Comparison of ENCODE assay signal across 26 cellular contexts in the genomic region with DNA sequence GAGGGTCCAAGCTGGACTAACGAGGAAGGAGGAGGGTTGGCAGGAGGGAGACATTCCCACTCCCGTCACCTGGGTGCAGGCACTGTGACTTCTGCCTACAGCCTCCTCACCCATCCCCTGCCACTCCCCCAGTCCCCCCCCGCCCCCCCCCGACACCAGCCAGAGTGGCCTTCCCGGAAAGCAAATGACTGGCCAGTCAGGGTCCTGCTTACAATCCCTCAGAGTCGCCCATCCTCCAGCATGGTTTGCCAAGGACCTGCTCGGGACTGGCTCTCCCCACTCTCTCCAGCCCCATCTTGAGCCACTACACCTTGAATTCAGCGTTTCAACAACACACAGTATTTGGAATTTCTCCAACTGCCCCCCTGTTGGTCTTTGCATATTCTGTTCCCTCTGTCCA. TPM values are rescaled to one million over a fixed set of nuclear protein-coding genes. Genes with fewer than 3 reads are reported as not detected.
A peak's percentile ranks its signal among the peaks of the same experiment; 100 is the strongest.
DNase-seq lines count a peak whose midpoint lies in the region; ATAC-seq, FAIRE-seq and TF ChIP-seq lines count a peak whose summit lies in the region.
"Had no signal": no experiment of that assay in that cellular context is flagged by ENCODE, and none has a peak within 500 bp of the region (broad histone marks: within the 10 kb centered on the region; RNA-seq: fewer than 3 reads in every experiment).

No MANE protein-coding gene starts in this region.

- H4K5ac ChIP-seq in H9 (ENCODE audit: insufficient read length, low read depth, low read length), result no peak overlapping the region

- intact Hi-C loops in pancreas (cut with DNase I) (no loop called here), prostate gland (cut with DNase I) (no loop called here)

- H3K4me3 Mint-ChIP-seq in H9, result peak overlapping the region; percentile 52 to 75
- peak overlapping the region; percentile 64 for H3K4me3 Mint-ChIP-seq in WTC11
- H3K4me3 Mint-ChIP-seq: activated CD4-positive, alpha-beta T cell treated with anti-CD3 and anti-CD28 coated beads, Interleukin-2, amount 10 ng/mL, durations not matched to agents 7 days and 5 days; CD4-positive, CD25-positive, alpha-beta regulatory T cell; immature natural killer cell; natural killer cell treated with Interleukin-12 subunit alpha and Interleukin-12 subunit beta and Interleukin-15 and Interleukin-18, amount 100 ng/mL, for 72 hours; stimulated activated naive CD8-positive, alpha-beta T cell treated with anti-CD3 and anti-CD28 coated beads, Interleukin-15, amount 100 ng/mL, for 72 hours had no signal

- H4K20me1 ChIP-seq in H9 (ENCODE audit: control insufficient read depth, insufficient read depth, insufficient read length), result no peaks in the 10 kb centered on the region

- TF ChIP-seq POLR2A in prostate gland (IDR thresholded peaks at IDR 0.05), result no peak

- TF ChIP-seq CTCF in H9 (conservative IDR thresholded peaks at IDR 0.05) (no peak), WTC11 (IDR thresholded peaks at IDR 0.05) (no peak), pancreas (IDR thresholded peaks at IDR 0.05) (no peak), prostate gland (IDR thresholded peaks at IDR 0.05) (no peak)

- H3K79me2 ChIP-seq in H9 (ENCODE audit: insufficient read depth, low read length), result no peaks in the 10 kb centered on the region

- H3K4me3 ChIP-seq in iPS-18a (ENCODE audit: low read length) (peak overlapping the region; percentile 49), pancreas (peak overlapping the region; percentile 27 to 64 (median 53)), prostate gland (peak overlapping the region in 1 of 2 donors; percentile 9)
- H3K4me3 ChIP-seq: thyroid gland had no signal

- H3K56ac ChIP-seq in H9 (ENCODE audit: insufficient read length, low read depth, low read length), result no peak overlapping the region

- no peak overlapping the region for H3K27ac ChIP-seq in H9 (ENCODE audit: insufficient read length, low read depth, low read length)
- H3K27ac ChIP-seq in iPS-18a (ENCODE audit: low read length), result no peak overlapping the region
- peak overlapping the region; percentile 63 to 93 (median 83) for H3K27ac ChIP-seq in pancreas
- no peak overlapping the region for H3K27ac ChIP-seq in prostate gland
- H3K27ac ChIP-seq: cardiac muscle cell, KMS-11, left ventricle myocardium inferior, thyroid gland, VCaP had no signal

- H3T11ph ChIP-seq in H9 (ENCODE audit: low read length), result no peak overlapping the region

- H4K91ac ChIP-seq in H9 (ENCODE audit: insufficient read length, low read depth, low read length), result no peak overlapping the region

- no peak overlapping the region for H2AK5ac ChIP-seq in H9 (ENCODE audit: insufficient read length, low read length)

- no peak overlapping the region for H2AFZ ChIP-seq in H9 (ENCODE audit: low read length)

- no peak for FAIRE-seq in pancreas (lab: Jason Lieb, UNC)

- POLR2A ChIA-PET in WTC11 (lab: Charles Lee), result no interaction called here

- H3K4me1 ChIP-seq in H9 (ENCODE audit: insufficient read depth, low read length), result no peaks in the 10 kb centered on the region
- peaks cover 5% of the 10 kb centered on the region for H3K4me1 ChIP-seq in iPS-18a (ENCODE audit: control insufficient read depth, low read depth, low read length)
- no peaks in the 10 kb centered on the region for H3K4me1 ChIP-seq in pancreas
- H3K4me1 ChIP-seq in prostate gland (replicated peaks), result no peaks in the 10 kb centered on the region

- no peak overlapping the region for H3K27ac Mint-ChIP-seq in H9
- no peak overlapping the region for H3K27ac Mint-ChIP-seq in WTC11
- H3K27ac Mint-ChIP-seq: activated CD4-positive, alpha-beta T cell treated with anti-CD3 and anti-CD28 coated beads, Interleukin-2, amount 10 ng/mL, durations not matched to agents 7 days and 5 days; activated T-cell treated with anti-CD3 and anti-CD28 coated beads, Interleukin-2, amount 50 U/mL, for 72 hours; immature natural killer cell; natural killer cell treated with Interleukin-12 subunit alpha and Interleukin-12 subunit beta and Interleukin-15 and Interleukin-18, amount 100 ng/mL, for 72 hours; stimulated activated naive CD8-positive, alpha-beta T cell treated with anti-CD3 and anti-CD28 coated beads, Interleukin-15, amount 100 ng/mL, for 72 hours; T-helper 2 cell treated with Interferon-gamma antibody and Interleukin-4, amounts not matched to agents 5 μg/mL and 100 μg/mL, for 36 hours had no signal

- no peak overlapping the region for H2BK15ac ChIP-seq in H9 (ENCODE audit: low read depth, low read length)

- H3K4me1 Mint-ChIP-seq in H9, result peaks cover 13 to 28% of the 10 kb centered on the region in 2 experiments
- H3K4me1 Mint-ChIP-seq in WTC11, result peaks cover 18% of the 10 kb centered on the region
- H3K4me1 Mint-ChIP-seq: immature natural killer cell; stimulated activated naive CD8-positive, alpha-beta T cell treated with anti-CD3 and anti-CD28 coated beads, Interleukin-15, amount 100 ng/mL, for 72 hours had no signal

- no peak overlapping the region for H2BK12ac ChIP-seq in H9 (ENCODE audit: insufficient read length, low read depth, low read length)

- H3K9ac ChIP-seq in H9 (ENCODE audit: extremely low read depth, insufficient read length, low read length) (no peak overlapping the region), iPS-18a (ENCODE audit: low read length) (no peak overlapping the region)
- H3K9ac ChIP-seq: KMS-11 had no signal

- H3K4ac ChIP-seq in H9 (ENCODE audit: low read depth, low read length), result no peak overlapping the region

- H3K23me2 ChIP-seq in H9 (ENCODE audit: insufficient read length, low read depth, low read length, poor library complexity, severe bottlenecking), result peaks cover 7% of the 10 kb centered on the region

- no peak overlapping the region for H3K18ac ChIP-seq in H9 (ENCODE audit: insufficient read length, low read depth, low read length)

- no peak overlapping the region for H3K23ac ChIP-seq in H9 (ENCODE audit: insufficient read length, low read depth, low read length)

- WGBS in H9 (ENCODE audit: extremely low coverage, insufficient read length, low lambda C conversion rate), result no CpG with 5 or more reads among the region's 8 CpGs
- WGBS in pancreas, 2 donors, result 22 to 24% methylated on average over 5 to 8 of the region's 8 CpGs
- 67% methylated on average over 6 of the region's 8 CpGs for WGBS in prostate gland

- H3K9me3 Mint-ChIP-seq in H9 (no peaks in the 10 kb centered on the region; a peak in 1 of 5 replicates), WTC11 (no peaks in the 10 kb centered on the region)
- H3K9me3 Mint-ChIP-seq: activated CD4-positive, alpha-beta T cell treated with anti-CD3 and anti-CD28 coated beads, Interleukin-2, amount 10 ng/mL, durations not matched to agents 7 days and 5 days; activated T-cell treated with anti-CD3 and anti-CD28 coated beads, Interleukin-2, amount 50 U/mL, for 72 hours; CD4-positive, CD25-positive, alpha-beta regulatory T cell; immature natural killer cell; natural killer cell treated with Interleukin-12 subunit alpha and Interleukin-12 subunit beta and Interleukin-15 and Interleukin-18, amount 100 ng/mL, for 72 hours; stimulated activated naive CD8-positive, alpha-beta T cell treated with anti-CD3 and anti-CD28 coated beads, Interleukin-15, amount 100 ng/mL, for 72 hours; T-helper 2 cell treated with Interferon-gamma antibody and Interleukin-4, amounts not matched to agents 5 μg/mL and 100 μg/mL, for 36 hours had no signal

- DNase-seq in H9 (no peak), WTC11 (ENCODE audit: low spot score) (no peak), pancreas (peak; percentile 31 to 75 (median 58)), prostate gland (ENCODE audit: low spot score) (no peak)
- DNase-seq: activated CD4-positive, alpha-beta T cell treated with anti-CD3 and anti-CD28 coated beads, Interleukin-2, amount 10 ng/mL, durations not matched to agents 7 days and 5 days; activated naive CD4-positive, alpha-beta T cell treated with Interleukin-2 at 50 U/mL for 16 hours; activated T-cell treated with anti-CD3 and anti-CD28 coated beads, Interleukin-2, amount 50 U/mL, for 72 hours; amniotic stem cell; CD4-positive, CD25-positive, alpha-beta regulatory T cell; DMS 273 treated with DMSO at 0.1 percent for 48 hours; immature natural killer cell; left ventricle myocardium inferior; NCI-H1436 treated with DMSO at 0.1 percent for 48 hours; NCI-H226; NCI-H748 treated with DMSO at 0.1 percent for 48 hours; stimulated activated naive CD8-positive, alpha-beta T cell treated with anti-CD3 and anti-CD28 coated beads, Interleukin-15, amount 100 ng/mL, for 72 hours; thyroid gland had no signal

- no peak overlapping the region for H2BK120ac ChIP-seq in H9 (ENCODE audit: low read depth, low read length, poor library complexity, severe bottlenecking)

- CTCF ChIA-PET in WTC11 (lab: Charles Lee), result interaction anchor here (2.1 to 8.7 kb wide), 2 partner anchors 112 to 192 kb away, joined by 5 to 219 read pairs; a partner anchor contains a TSS

- H2BK5ac ChIP-seq in H9 (ENCODE audit: insufficient read length, low read length), result no peak overlapping the region

- peak overlapping the region; percentile 47 for H3K4me2 ChIP-seq in H9 (ENCODE audit: insufficient read depth, insufficient read length, low read length)
- H3K4me2 ChIP-seq: KMS-11 had no signal

- H3K36me3 ChIP-seq in iPS-18a (ENCODE audit: control insufficient read depth, low read depth, low read length) (no peaks in the 10 kb centered on the region), pancreas (no peaks in the 10 kb centered on the region), prostate gland (no peaks in the 10 kb centered on the region)
- H3K36me3 ChIP-seq: cardiac muscle cell, left ventricle myocardium inferior, thyroid gland had no signal

- H4K8ac ChIP-seq in H9 (replicated peaks; ENCODE audit: insufficient read length, low read depth, low read length), result no peak overlapping the region

- H3K27me3 Mint-ChIP-seq in H9 (ENCODE audit: low read depth) (peaks cover 63% of the 10 kb centered on the region), WTC11 (ENCODE audit: low read depth) (peaks cover 45% of the 10 kb centered on the region)

- no peak overlapping the region; the same call in 1 of the 2 replicates for H3K14ac ChIP-seq in H9 (ENCODE audit: insufficient read depth, low read length)

- no peak for ATAC-seq in WTC11
- ATAC-seq in pancreas, result peak; percentile 59 to 78 (median 70)
- no peak for ATAC-seq in GM18498 (IDR thresholded peaks at IDR 0.05; ENCODE audit: unreplicated experiment)
- ATAC-seq in HG03442 (IDR thresholded peaks at IDR 0.05; ENCODE audit: unreplicated experiment), result no peak
- ATAC-seq in GM21825 (IDR thresholded peaks at IDR 0.05; ENCODE audit: unreplicated experiment), result no peak
- ATAC-seq: activated T-cell treated with anti-CD3 and anti-CD28 coated beads, Interleukin-2, amount 50 U/mL, for 72 hours; natural killer cell treated with Interleukin-12 subunit alpha and Interleukin-12 subunit beta and Interleukin-15 and Interleukin-18, amount 100 ng/mL, for 72 hours; stimulated activated naive CD8-positive, alpha-beta T cell treated with anti-CD3 and anti-CD28 coated beads, Interleukin-15, amount 100 ng/mL, for 72 hours had no signal

- H2BK20ac ChIP-seq in H9 (ENCODE audit: low read depth, low read length, poor library complexity, severe bottlenecking), result no peak overlapping the region

- H3K36me3 Mint-ChIP-seq in H9 (ENCODE audit: insufficient read depth in 1 of 3, low read depth in 3 of 3) (no peaks in the 10 kb centered on the region; a peak in 1 of 7 replicates), WTC11 (no peaks in the 10 kb centered on the region)
- H3K36me3 Mint-ChIP-seq: CD4-positive, CD25-positive, alpha-beta regulatory T cell; immature natural killer cell; natural killer cell treated with Interleukin-12 subunit alpha and Interleukin-12 subunit beta and Interleukin-15 and Interleukin-18, amount 100 ng/mL, for 72 hours had no signal

- H3K9me3 ChIP-seq in H9 (ENCODE audit: control insufficient read depth, low read depth, low read length) (no peaks in the 10 kb centered on the region), iPS-18a (ENCODE audit: control insufficient read depth, low read depth, low read length) (no peaks in the 10 kb centered on the region), pancreas (no peaks in the 10 kb centered on the region), prostate gland (no peaks in the 10 kb centered on the region)
- H3K9me3 ChIP-seq: left ventricle myocardium inferior, thyroid gland had no signal

- peaks cover 19% of the 10 kb centered on the region; the same call in 1 of the 2 replicates for H3K27me3 ChIP-seq in H9 (ENCODE audit: insufficient read depth, low read length)
- peaks cover 33% of the 10 kb centered on the region for H3K27me3 ChIP-seq in iPS-18a (ENCODE audit: control insufficient read depth, insufficient read depth, low read length)
- no peaks in the 10 kb centered on the region for H3K27me3 ChIP-seq in pancreas
- no peaks in the 10 kb centered on the region for H3K27me3 ChIP-seq in prostate gland (replicated peaks; ENCODE audit: insufficient read depth)

- H3K79me1 ChIP-seq in H9 (ENCODE audit: insufficient read depth, low read depth, low read length, poor library complexity, severe bottlenecking), result no peaks in the 10 kb centered on the region

RNA-seq across cellular contexts. Expression of a gene that starts 59.6 kb away (rescaled TPM):
- total RNA-seq in H9 (2021), result 42.5 and 43.0 TPM in 2 replicates
- 26.9 to 27.6 TPM (median 27.4 TPM) in 3 replicates for total RNA-seq in WTC11 (2021)
- total RNA-seq in pancreas, result 10 to 100 TPM; 19.4 to 41.7 (median 31.9) TPM
- 10 to 100 TPM; 20.1 to 22.6 TPM for polyA plus RNA-seq in pancreas
- total RNA-seq in prostate gland, result 10 to 100 TPM; 26.6 to 31.9 TPM

RNA-seq across cellular contexts. Expression of a gene that starts 59.8 kb away (rescaled TPM):
- 4.5 and 4.7 TPM in 2 replicates for total RNA-seq in H9 (2021)
- 7.0 to 8.1 TPM (median 7.7 TPM) in 3 replicates for total RNA-seq in WTC11 (2021)
- 1 to 10 TPM; 2.3 to 9.1 (median 4.6) TPM for total RNA-seq in pancreas
- 1 to 10 TPM; 1.8 to 1.9 TPM for polyA plus RNA-seq in pancreas
- 1 to 10 TPM; 1.1 to 2.5 TPM for total RNA-seq in prostate gland

Comparison
In these comparisons a context has a peak if more than half of its experiments do, and no peak if none do; other contexts are left out.
1. DNase-seq: peak in pancreas (6 of 6); none in H9 (single experiment), WTC11 (single experiment) and prostate gland (single experiment).
2. H3K27ac ChIP-seq: peak in pancreas (4 of 4); none in H9 (single experiment), iPS-18a (single experiment) and prostate gland (0 of 2).
3. ATAC-seq: peak in pancreas (4 of 4); none in WTC11 (single experiment), GM18498 (single experiment), HG03442 (single experiment) and GM21825 (single experiment).